Comparison of ENCODE assay signal across 16 cellular contexts in genomic region chr19:18473003-18473705, GRCh38. TPM values are rescaled to one million over a fixed set of nuclear protein-coding genes. Genes with fewer than 3 reads are reported as not detected.
DNase-seq lines count a peak whose midpoint lies in the region; ATAC-seq, FAIRE-seq and TF ChIP-seq lines count a peak whose summit lies in the region.
"Had no signal": no experiment of that assay in that cellular context is flagged by ENCODE, and none has a peak within 500 bp of the region (broad histone marks: within the 10 kb centered on the region; RNA-seq: fewer than 3 reads in every experiment).

No MANE protein-coding gene starts in this region.

- ATAC-seq in T-helper 17 cell (no peak), GM19023 (IDR thresholded peaks at IDR 0.05; ENCODE audit: unreplicated experiment) (no peak), HG03039 (IDR thresholded peaks at IDR 0.05; ENCODE audit: unreplicated experiment) (no peak)
- ATAC-seq: foreskin keratinocyte had no signal

- no peaks in the 10 kb centered on the region for H3K9me3 ChIP-seq in CD8-positive, alpha-beta memory T cell (ENCODE audit: low read length)
- H3K9me3 ChIP-seq in T-helper 17 cell (ENCODE audit: control insufficient read depth, low read length, poor library complexity, severe bottlenecking) = no peaks in the 10 kb centered on the region
- H3K9me3 ChIP-seq in esophagus muscularis mucosa = no peaks in the 10 kb centered on the region
- H3K9me3 ChIP-seq in sigmoid colon = no peaks in the 10 kb centered on the region
- H3K9me3 ChIP-seq: thyroid gland had no signal

- no peak overlapping the region for H3K4me3 ChIP-seq in CD8-positive, alpha-beta memory T cell (ENCODE audit: low read length)
- H3K4me3 ChIP-seq in esophagus muscularis mucosa (no peak overlapping the region), sigmoid colon (no peak overlapping the region)
- H3K4me3 ChIP-seq: thyroid gland had no signal

- TF ChIP-seq CTCF in esophagus muscularis mucosa (IDR thresholded peaks at IDR 0.05) = no peak
- no peak for TF ChIP-seq CTCF in sigmoid colon (IDR thresholded peaks at IDR 0.05)
- no peak for TF ChIP-seq CTCF in D721Med (IDR thresholded peaks at IDR 0.05; ENCODE audit: insufficient read depth, missing control alignments)

- TF ChIP-seq POLR2A in esophagus muscularis mucosa (IDR thresholded peaks at IDR 0.05; ENCODE audit: low read depth) = no peak
- no peak for TF ChIP-seq POLR2A in sigmoid colon (IDR thresholded peaks at IDR 0.05)

- H3K36me3 ChIP-seq in CD8-positive, alpha-beta memory T cell (ENCODE audit: insufficient read depth, low read length) = no peaks in the 10 kb centered on the region
- H3K36me3 ChIP-seq in esophagus muscularis mucosa = peaks cover 4 to 30% (median 22%) of the 10 kb centered on the region in 4 donors
- peaks cover 0 to 30% (median 4%) of the 10 kb centered on the region in 4 donors for H3K36me3 ChIP-seq in sigmoid colon

- peaks cover 40% of the 10 kb centered on the region for H3K4me1 ChIP-seq in CD8-positive, alpha-beta memory T cell (ENCODE audit: insufficient read depth, low read length)
- peaks cover 55 to 94% (median 85%) of the 10 kb centered on the region in 4 donors for H3K4me1 ChIP-seq in esophagus muscularis mucosa
- peaks cover 0 to 52% (median 49%) of the 10 kb centered on the region in 4 donors for H3K4me1 ChIP-seq in sigmoid colon
- H3K4me1 ChIP-seq: foreskin keratinocyte had no signal

- no peaks in the 10 kb centered on the region for H3K27me3 ChIP-seq in CD8-positive, alpha-beta memory T cell (ENCODE audit: insufficient read depth, low read length, poor library complexity, severe bottlenecking)
- H3K27me3 ChIP-seq in esophagus muscularis mucosa (no peaks in the 10 kb centered on the region), sigmoid colon (no peaks in the 10 kb centered on the region)
- H3K27me3 ChIP-seq: foreskin keratinocyte, thyroid gland had no signal

- CTCF ChIA-PET in CD8-positive, alpha-beta memory T cell (lab: Charles Lee) = interaction anchor here (0.7 to 4.2 kb wide), 11 partner anchors 10 to 194 kb away, joined by 3 to 28 read pairs (median 5); partner anchors contain the start of genes ELL and REX1BD

- FAIRE-seq in D721Med (lab: Jason Lieb, UNC) = no peak
- FAIRE-seq: GM12891 had no signal

- H3K4me3 Mint-ChIP-seq in CD8-positive, alpha-beta memory T cell = peak overlapping the region in 5 of 7 donors; percentile 12 to 73 (median 38)
- H3K4me3 Mint-ChIP-seq in T-helper 17 cell = no peak overlapping the region
- H3K4me3 Mint-ChIP-seq: endodermal cell had no signal

- peak overlapping the region; percentile 88 to 100 (median 94) for H3K27ac Mint-ChIP-seq in CD8-positive, alpha-beta memory T cell
- H3K27ac Mint-ChIP-seq in T-helper 17 cell = peak overlapping the region; percentile 96
- H3K27ac Mint-ChIP-seq: endodermal cell, progenitor cell of endocrine pancreas had no signal

- peaks cover 0 to 44% (median 0%) of the 10 kb centered on the region in 3 donors for H3K36me3 Mint-ChIP-seq in CD8-positive, alpha-beta memory T cell
- H3K36me3 Mint-ChIP-seq in T-helper 17 cell (ENCODE audit: low read depth) = no peaks in the 10 kb centered on the region

- H3K27ac ChIP-seq in CD8-positive, alpha-beta memory T cell (ENCODE audit: low read depth, low read length) = no peak overlapping the region
- H3K27ac ChIP-seq in esophagus muscularis mucosa (replicated peaks in 1 of 4) (peak overlapping the region in 3 of 4 donors; percentile 37 to 61 (median 56)), sigmoid colon (peak overlapping the region in 3 of 4 donors; percentile 27 to 52 (median 33))
- H3K27ac ChIP-seq: C4-2B, foreskin keratinocyte, thyroid gland had no signal

- POLR2A ChIA-PET in CD8-positive, alpha-beta memory T cell (lab: Charles Lee) = interaction anchor here (0.6 to 2.7 kb wide), 2 partner anchors 23 to 99 kb away, joined by 3 to 10 read pairs; no protein-coding TSS in a partner anchor

- H3K27me3 Mint-ChIP-seq in CD8-positive, alpha-beta memory T cell = no peaks in the 10 kb centered on the region
- H3K27me3 Mint-ChIP-seq in T-helper 17 cell = no peaks in the 10 kb centered on the region
- H3K27me3 Mint-ChIP-seq: progenitor cell of endocrine pancreas had no signal

- no peak for DNase-seq in CD8-positive, alpha-beta memory T cell
- DNase-seq in T-helper 17 cell (no peak), esophagus muscularis mucosa (ENCODE audit: extremely low spot score) (no peak), sigmoid colon (no peak), SIG-M5 (lab: John Stamatoyannopoulos, UW) (no peak), D721Med (ENCODE audit: insufficient read length, low spot score) (no peak)
- DNase-seq: activated gamma-delta T cell, endodermal cell, foreskin keratinocyte, T1000, thyroid gland had no signal

- peaks cover 62 to 88% (median 68%) of the 10 kb centered on the region in 3 donors for H3K4me1 Mint-ChIP-seq in CD8-positive, alpha-beta memory T cell
- peaks cover 54% of the 10 kb centered on the region for H3K4me1 Mint-ChIP-seq in T-helper 17 cell

- peaks cover 0 to 5% (median 0%) of the 10 kb centered on the region in 5 donors for H3K9me3 Mint-ChIP-seq in CD8-positive, alpha-beta memory T cell
- H3K9me3 Mint-ChIP-seq: endodermal cell had no signal

- WGBS in esophagus muscularis mucosa = 58% methylated on average over 8 of the region's 8 CpGs
- WGBS in sigmoid colon, 2 donors = 73 to 79% methylated on average over 8 of the region's 8 CpGs

- intact Hi-C loops in esophagus muscularis mucosa (cut with DNase I) (loop anchor here (5.0 kb wide), 2 partner anchors 39 to 94 kb away; no protein-coding TSS in a partner anchor), sigmoid colon (cut with DNase I) (no loop called here)

- TF ChIP-seq EP300 in esophagus muscularis mucosa (IDR thresholded peaks at IDR 0.05) (no peak), sigmoid colon (IDR thresholded peaks at IDR 0.05) (no peak)

RNA-seq across cellular contexts. Expression of gene ISYNA1, which starts 35.2 kb away (rescaled TPM):
- 10 to 100 TPM; 18.2 to 20.3 TPM for total RNA-seq in CD8-positive, alpha-beta memory T cell
- polyA plus RNA-seq in CD8-positive, alpha-beta memory T cell = 33.2 TPM
- total RNA-seq in T-helper 17 cell (10 to 100 TPM; 37.6 to 39.6 TPM), esophagus muscularis mucosa (10 to 100 TPM; 15.8 to 38.9 (median 26.2) TPM), sigmoid colon (10 to 100 TPM in 3 of 4 donors, 1 to 10 TPM in 1; 9.1 to 12.8 (median 11.5) TPM)
- polyA plus RNA-seq in sigmoid colon = 10 to 100 TPM in 1 of 3 donors, 1 to 10 TPM in 2; 3.7 to 18.7 (median 4.2) TPM

RNA-seq across cellular contexts. Expression of gene ELL, which starts 48.7 kb away (rescaled TPM):
- 10 to 100 TPM; 24.4 to 25.5 TPM for total RNA-seq in CD8-positive, alpha-beta memory T cell
- 22.1 TPM for polyA plus RNA-seq in CD8-positive, alpha-beta memory T cell
- total RNA-seq in T-helper 17 cell = 10 to 100 TPM; 51.0 to 62.8 TPM
- total RNA-seq in esophagus muscularis mucosa = 10 to 100 TPM in 3 of 4 donors, 1 to 10 TPM in 1; 9.1 to 35.1 (median 20.1) TPM
- total RNA-seq in sigmoid colon = 10 to 100 TPM in 3 of 4 donors, 1 to 10 TPM in 1; 7.1 to 20.2 (median 11.9) TPM
- 10 to 100 TPM in 1 of 3 donors, 1 to 10 TPM in 2; 6.2 to 14.6 (median 8.4) TPM for polyA plus RNA-seq in sigmoid colon

RNA-seq across cellular contexts. Expression of gene SSBP4, which starts 54.0 kb away (rescaled TPM):
- total RNA-seq in CD8-positive, alpha-beta memory T cell = 100 to 1,000 TPM; 111 to 131 TPM
- polyA plus RNA-seq in CD8-positive, alpha-beta memory T cell = 108 TPM
- total RNA-seq in T-helper 17 cell (100 to 1,000 TPM; 112 to 113 TPM), esophagus muscularis mucosa (100 to 1,000 TPM in 1 of 4 donors, 10 to 100 TPM in 3; 53.2 to 109 (median 77.8) TPM), sigmoid colon (10 to 100 TPM; 52.4 to 71.4 (median 58.0) TPM)
- 10 to 100 TPM; 13.9 to 51.4 (median 32.4) TPM for polyA plus RNA-seq in sigmoid colon
